8 cellular contexts compared by ENCODE assay signal in the genomic region with DNA sequence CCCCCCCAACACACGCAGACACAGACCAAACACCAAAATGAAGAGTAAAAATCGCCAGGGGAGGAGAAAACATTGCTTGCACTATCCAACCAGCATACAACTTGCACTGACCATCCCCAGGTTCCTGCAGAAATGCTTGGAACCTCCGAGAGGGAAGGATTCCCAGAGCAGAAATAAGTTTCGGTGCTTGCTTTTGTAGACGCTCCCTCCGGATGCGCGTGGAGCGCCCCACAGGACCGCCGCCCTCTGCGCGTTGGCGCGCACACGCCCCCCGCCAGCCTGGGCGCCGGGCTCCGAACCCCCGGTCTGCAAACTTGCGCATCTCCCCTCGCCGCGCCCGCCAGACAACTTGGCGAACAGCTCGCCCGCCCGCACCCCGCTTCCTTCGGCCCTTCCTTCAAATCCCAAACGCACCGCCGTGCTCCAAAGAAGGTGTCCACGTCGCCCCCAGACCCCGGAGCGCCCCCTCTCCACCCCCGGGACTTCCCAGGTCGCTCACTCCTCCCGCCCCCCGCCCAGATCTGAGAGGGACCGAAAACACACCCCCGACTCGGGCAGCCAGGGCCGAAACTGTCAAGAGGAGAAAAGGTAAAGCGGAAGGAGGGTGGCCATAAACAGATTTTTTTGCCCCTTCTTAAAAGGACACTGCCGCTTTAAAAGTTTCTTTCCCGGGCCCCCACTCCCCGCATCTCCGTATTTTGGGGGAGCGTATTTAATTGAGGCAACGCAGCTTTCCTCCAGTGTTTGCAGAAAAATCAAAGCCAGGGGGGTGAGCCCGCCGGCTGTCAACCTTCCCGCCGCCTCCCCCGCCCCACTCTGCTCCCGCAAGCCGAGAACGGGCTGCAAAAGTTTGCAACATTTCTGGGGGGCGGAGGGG. TPM values are rescaled to one million over a fixed set of nuclear protein-coding genes. Genes with fewer than 3 reads are reported as not detected.
DNase-seq lines count a peak whose midpoint lies in the region; ATAC-seq, FAIRE-seq and TF ChIP-seq lines count a peak whose summit lies in the region.

No MANE protein-coding gene starts in this region.

- no peak for TF ChIP-seq CTCF in breast epithelium (IDR thresholded peaks at IDR 0.05)
- no peak for TF ChIP-seq CTCF in kidney epithelial cell (IDR thresholded peaks at IDR 0.05; ENCODE audit: insufficient read depth, low read length, poor library complexity, severe bottlenecking)
- no peak for TF ChIP-seq CTCF in testis (IDR thresholded peaks at IDR 0.05)

- DNase-seq in AG20443 (ENCODE audit: low spot score) (peak; percentile 33), HTR-8/SVneo (ENCODE audit: insufficient read length, low spot score) (peak; percentile 8), breast epithelium (ENCODE audit: low spot score in 2 of 2) (no peak), kidney epithelial cell (ENCODE audit: low read depth) (no peak), testis (peak; percentile 31), SHP77 (lab: John Stamatoyannopoulos, UW) (no peak), T1000 (lab: John Stamatoyannopoulos, UW) (no peak)

- no peak for ATAC-seq in HG02588 (IDR thresholded peaks at IDR 0.05; ENCODE audit: unreplicated experiment)

- H3K27ac ChIP-seq in breast epithelium (peak overlapping the region; percentile 56 to 75), testis (peak overlapping the region; percentile 14 to 79)

- intact Hi-C loops in breast epithelium (cut with DNase I; ENCODE audit: low total_unique reads) (no loop called here), testis (cut with DNase I; ENCODE audit: low total_unique reads) (loop anchor here (5.0 kb wide), 1 partner anchor 71 kb away; no protein-coding TSS in a partner anchor)

- TF ChIP-seq POLR2A in breast epithelium (IDR thresholded peaks at IDR 0.05) (no peak), testis (IDR thresholded peaks at IDR 0.05) (no peak)

- FAIRE-seq in HTR-8/SVneo (lab: Jason Lieb, UNC): no peak

- H3K9me3 ChIP-seq in breast epithelium (no peaks in the 10 kb centered on the region), testis (no peaks in the 10 kb centered on the region)

- H3K27me3 ChIP-seq in breast epithelium (no peaks in the 10 kb centered on the region), kidney epithelial cell (ENCODE audit: control insufficient read depth, insufficient read depth, low read length) (peaks cover 18% of the 10 kb centered on the region), testis (no peaks in the 10 kb centered on the region)

- H3K36me3 ChIP-seq in breast epithelium: no peaks in the 10 kb centered on the region
- no peaks in the 10 kb centered on the region for H3K36me3 ChIP-seq in kidney epithelial cell (ENCODE audit: control insufficient read depth, insufficient read depth, low read length)
- H3K36me3 ChIP-seq in testis (ENCODE audit: low read depth, missing control alignments): no peaks in the 10 kb centered on the region

- H3K4me1 ChIP-seq in breast epithelium: peaks cover 0 to 8% of the 10 kb centered on the region in 2 donors
- peaks cover 5% of the 10 kb centered on the region for H3K4me1 ChIP-seq in testis

- peak overlapping the region; percentile 72 to 80 (median 80) for H3K4me3 ChIP-seq in breast epithelium
- H3K4me3 ChIP-seq in kidney epithelial cell (ENCODE audit: low read depth, low read length): peak overlapping the region; percentile 68
- peak overlapping the region; percentile 62 to 77 for H3K4me3 ChIP-seq in testis

- 0 to 1% methylated on average over 24 to 63 of the region's 63 CpGs for WGBS in testis, 2 donors

RNA-seq across cellular contexts. Expression of gene RORA, which starts 0.8 kb away (rescaled TPM):
- total RNA-seq in breast epithelium (10 to 100 TPM; 44.6 to 59.6 (median 53.4) TPM), kidney epithelial cell (2.8 and 3.6 TPM in 2 replicates), testis (100 to 1,000 TPM; 123 to 153 TPM)
- 26.3 TPM for polyA plus RNA-seq in testis (ENCODE audit: insufficient read depth, low read depth, low replicate concordance)

Comparison
In these comparisons a context has a peak if more than half of its experiments do, and no peak if none do; other contexts are left out.
1. DNase-seq: peak in AG20443 (single experiment), HTR-8/SVneo (single experiment) and testis (single experiment); none in breast epithelium (0 of 2), kidney epithelial cell (single experiment), SHP77 (0 of 2) and T1000 (single experiment).
2. Peak in every context shown above with its lines, with median percentiles within 50 percentile points of each other: H3K4me3 ChIP-seq.